Comparison of ENCODE assay signal across 8 cellular contexts in the genomic region with DNA sequence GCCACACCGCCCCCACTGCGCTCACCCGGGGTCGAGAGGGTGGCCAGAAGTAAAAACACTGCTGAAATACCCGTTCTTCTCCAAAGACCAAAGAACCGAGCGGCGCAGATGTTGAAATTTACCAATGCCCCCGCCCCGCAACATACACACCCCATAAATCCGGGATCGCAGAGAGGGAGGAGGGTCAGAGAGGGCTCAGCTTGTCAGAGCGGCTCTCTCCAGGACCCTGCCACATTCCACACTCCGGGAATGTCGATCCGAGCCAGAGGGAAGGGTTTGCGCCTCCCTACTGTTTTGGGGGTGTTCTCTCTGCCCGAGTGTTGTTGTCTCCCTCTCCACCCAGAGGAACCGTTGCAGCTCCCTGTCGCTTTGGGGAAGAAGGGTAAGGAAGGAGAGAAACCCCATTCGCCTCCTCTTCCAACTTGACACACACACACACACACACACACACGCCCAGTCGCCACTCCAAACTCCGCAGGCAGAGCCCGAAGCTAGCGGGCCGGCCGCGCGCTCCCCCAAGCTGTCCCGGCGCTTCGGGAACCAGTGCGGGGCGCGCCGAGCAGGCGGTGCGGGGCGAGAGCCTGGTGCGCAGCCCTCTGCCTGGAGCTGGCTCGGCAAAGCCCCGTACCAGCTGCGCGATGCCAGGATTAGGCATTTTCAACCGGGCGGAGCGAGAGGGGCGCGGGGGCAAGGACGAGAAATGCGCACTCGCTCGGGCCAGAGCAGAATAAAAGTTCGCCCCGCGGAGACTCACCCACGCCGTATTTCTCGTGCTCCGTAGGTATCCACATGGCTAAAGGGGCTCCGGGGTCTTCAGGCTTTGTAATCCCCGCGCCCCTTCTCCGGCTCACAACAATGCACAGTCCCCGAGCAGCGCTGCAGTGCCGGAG. TPM values are rescaled to one million over a fixed set of nuclear protein-coding genes. Genes with fewer than 3 reads are reported as not detected.
DNase-seq lines count a peak whose midpoint lies in the region; ATAC-seq and TF ChIP-seq lines count a peak whose summit lies in the region.

No MANE protein-coding gene starts in this region.

- ATAC-seq in HG02840 (IDR thresholded peaks at IDR 0.05; ENCODE audit: low FRiP score, unreplicated experiment): peak; percentile 2
- peak; percentile 56 for ATAC-seq in mucosa of descending colon

- H3K36me3 ChIP-seq in mucosa of descending colon (ENCODE audit: low read depth): no peaks in the 10 kb centered on the region

- peak overlapping the region; percentile 94 for H3K4me3 ChIP-seq in mucosa of descending colon

- TF ChIP-seq CTCF in mucosa of descending colon (IDR thresholded peaks at IDR 0.05): no peak

- peaks cover 9% of the 10 kb centered on the region for H3K4me1 ChIP-seq in mucosa of descending colon (ENCODE audit: low read depth)

- no peak for TF ChIP-seq POLR2A in erythroblast (IDR thresholded peaks at IDR 0.05; ENCODE audit: low read length)

- H3K27ac ChIP-seq in temporal lobe (ENCODE audit: low read depth, low read length): peak overlapping the region; percentile 92

- intact Hi-C loops in mucosa of descending colon (cut with DNase I, micrococcal nuclease): no loop called here

- H3K9me3 ChIP-seq in mucosa of descending colon: no peaks in the 10 kb centered on the region

- DNase-seq in activated T-cell treated with anti-CD3 and anti-CD28 coated beads for 1 hour (ENCODE audit: low read depth) (peak; percentile 21), activated T-cell treated with anti-CD3 and anti-CD28 coated beads for 4 hours (no peak), NCI-H226 (peak; percentile 25), erythroblast (lab: John Stamatoyannopoulos, UW) (peak; percentile 49 to 51), mucosa of descending colon (peak; percentile 69 to 75 (median 74))
- DNase-seq in activated CD8-positive, alpha-beta memory T cell treated with anti-CD3 and anti-CD28 coated beads, Interleukin-2, amount 50 U/mL, for 4 hours: peak; percentile 43

RNA-seq across cellular contexts. Expression of a gene that starts 0.6 kb away (rescaled TPM):
- total RNA-seq in mucosa of descending colon: 10 to 100 TPM in 2 of 3 donors, 1 to 10 TPM in 1; 9.2 to 18.4 (median 12.7) TPM
- 81.6 TPM for total RNA-seq in temporal lobe

RNA-seq across cellular contexts. Expression of a gene that starts 0.9 kb away (rescaled TPM):
- total RNA-seq in mucosa of descending colon (10 to 100 TPM; 16.8 to 26.9 (median 22.0) TPM), temporal lobe (56.3 TPM)
